ENCODE assay signal across 8 cellular contexts in genomic region chr4:139761461-139761860, GRCh38.
DNase-seq lines count a peak whose midpoint lies in the region; ATAC-seq, FAIRE-seq and TF ChIP-seq lines count a peak whose summit lies in the region.

No MANE protein-coding gene starts in this region.

- POLR2A ChIA-PET in GM12878 (lab: Charles Lee): no interaction called here

- SMC1A ChIA-PET in GM12878 (lab: Charles Lee; ENCODE audit: uncharacterized antibody, unreplicated experiment): interaction anchor here (0.5 to 0.9 kb wide), 2 partner anchors 19 to 512 kb away, joined by 3 read pairs; no protein-coding TSS in a partner anchor

- H3K79me2 ChIP-seq in GM12878 (ENCODE audit: control insufficient read depth, insufficient read depth, low read length): no peaks in the 10 kb centered on the region

- CTCF ChIA-PET in GM12878 (lab: Yijun Ruan, JAX): no interaction called here

- H3K9ac ChIP-seq in GM12878 (ENCODE audit: control insufficient read depth, insufficient read depth, low read length) (no peak overlapping the region), colonic mucosa (ENCODE audit: low read depth in 2 of 2, low read length in 2 of 2) (no peak overlapping the region)

- no peak for TF ChIP-seq POLR2A in GM12878 (IDR thresholded peaks at IDR 0.05; ENCODE audit: low read depth, low read length)

- intact Hi-C loops in GM12878 (cut with micrococcal nuclease; ENCODE audit: unreplicated experiment) (no loop called here), colonic mucosa (cut with DNase I) (no loop called here)

- BruUV-seq in GM12878 (replicated peaks; lab: Mats Ljungman, UMichigan): no TSS peak

- H3K4me1 ChIP-seq in GM12878 (ENCODE audit: control insufficient read depth, insufficient read depth, low read length) (no peaks in the 10 kb centered on the region), colonic mucosa (peaks cover 17% of the 10 kb centered on the region)

- no peaks in the 10 kb centered on the region for H3K9me3 ChIP-seq in GM12878 (replicated peaks; ENCODE audit: control insufficient read depth, insufficient read depth, low read length)
- no peaks in the 10 kb centered on the region for H3K9me3 ChIP-seq in colonic mucosa

- in situ Hi-C loops in GM12878 (cut with MboI): no loop called here

- RAD21 ChIA-PET in GM12878 (lab: Charles Lee; ENCODE audit: unreplicated experiment): interaction anchor here (0.8 kb wide), 1 partner anchor 108 kb away, joined by 3 read pairs; no protein-coding TSS in a partner anchor

- H3K4me3 ChIP-seq in GM12878 (no peak overlapping the region), colonic mucosa (no peak overlapping the region)

- TF ChIP-seq EP300 in GM12878 (IDR thresholded peaks at IDR 0.05; ENCODE audit: borderline replicate concordance in 1 of 2, control insufficient read depth in 1 of 2, low read depth in 2 of 2, low read length in 2 of 2): no peak

- H3K27ac ChIP-seq in GM12878 (ENCODE audit: control insufficient read depth, insufficient read depth) (no peak overlapping the region), colonic mucosa (no peak overlapping the region)

- no peak for FAIRE-seq in HTR-8/SVneo (lab: Jason Lieb, UNC)
- no peak for FAIRE-seq in GM12878 (lab: Jason Lieb, UNC)

- DNase-seq in HTR-8/SVneo (ENCODE audit: insufficient read length, low spot score): peak; percentile 41
- DNase-seq in GM12878 (ENCODE audit: low read depth, low spot score): no peak
- DNase-seq in renal cortical epithelial cell (ENCODE audit: low read depth): peak; percentile 49
- DNase-seq in colonic mucosa: no peak
- DNase-seq in T-helper 1 cell: no peak
- DNase-seq in NCI-H1048 (lab: John Stamatoyannopoulos, UW): no peak

- WGBS in GM12878 (ENCODE audit: insufficient coverage, insufficient replicate concordance, low lambda C conversion rate, missing lambda C conversion rate): 0% methylated on average over 4 of the region's 4 CpGs

- H3K36me3 ChIP-seq in GM12878 (ENCODE audit: control insufficient read depth in 2 of 2, insufficient read depth in 2 of 2, low read length in 1 of 2) (no peaks in the 10 kb centered on the region), colonic mucosa (no peaks in the 10 kb centered on the region)

- ATAC-seq in GM18861 (IDR thresholded peaks at IDR 0.05; ENCODE audit: unreplicated experiment) (peak; percentile 75), GM12878 (peak; percentile 73), HG02623 (IDR thresholded peaks at IDR 0.05; ENCODE audit: unreplicated experiment) (no peak)

- H3K27me3 ChIP-seq in GM12878 (replicated peaks in 1 of 2; ENCODE audit: control insufficient read depth in 2 of 2, insufficient read depth in 2 of 2, low read length in 1 of 2): peaks cover 1 to 2% of the 10 kb centered on the region in 2 experiments; a peak in 2 of 4 replicates
- no peaks in the 10 kb centered on the region for H3K27me3 ChIP-seq in colonic mucosa

- TF ChIP-seq CTCF in GM12878 (IDR thresholded peaks at IDR 0.05 in 2 of 3, conservative IDR thresholded peaks at IDR 0.05 in 1 of 3; ENCODE audit: control insufficient read depth in 2 of 3, extremely low read depth in 1 of 3, insufficient read depth in 1 of 3, low read depth in 3 of 3, low read length in 3 of 3): peak in 2 of 3 experiments; percentile 25 to 35; a peak in 2 of 6 replicates
- no peak for TF ChIP-seq CTCF in colonic mucosa (IDR thresholded peaks at IDR 0.05)

- peak; percentile 31 for TF ChIP-seq RAD21 in GM12878 (IDR thresholded peaks at IDR 0.05; ENCODE audit: insufficient read depth, low read depth, low read length)

- no peak overlapping the region for H2AFZ ChIP-seq in GM12878 (ENCODE audit: control insufficient read depth, low read depth, low read length)

- no peak overlapping the region for H3K4me2 ChIP-seq in GM12878 (ENCODE audit: control insufficient read depth, insufficient read depth)

- no peaks in the 10 kb centered on the region for H4K20me1 ChIP-seq in GM12878 (ENCODE audit: control insufficient read depth, insufficient read depth)

TF ChIP-seq in GM12878, 131 proteins besides CTCF, POLR2A, EP300 and RAD21:
- TF ChIP-seq POU2F2 (IDR thresholded peaks at IDR 0.05; ENCODE audit: borderline replicate concordance, low read depth, low read length): no peak; the same call in 2 of the 3 replicates
- no peak for TF ChIP-seq MEF2A (IDR thresholded peaks at IDR 0.05; ENCODE audit: insufficient read depth, low read depth, low read length)
- no peak for TF ChIP-seq POLR2AphosphoS5 (IDR thresholded peaks at IDR 0.05; ENCODE audit: low read length)
- no peak for TF ChIP-seq TBL1XR1 (IDR thresholded peaks at IDR 0.05; ENCODE audit: low read depth, low read length)
- TF ChIP-seq BACH1 (IDR thresholded peaks at IDR 0.05; ENCODE audit: borderline replicate concordance): no peak
- TF ChIP-seq RBBP5 (conservative IDR thresholded peaks at IDR 0.05): no peak

Comparison
In these comparisons a context has a peak if more than half of its experiments do, and no peak if none do; other contexts are left out.
1. DNase-seq: peak in HTR-8/SVneo (single experiment) and renal cortical epithelial cell (single experiment); none in GM12878 (single experiment), colonic mucosa (single experiment), T-helper 1 cell (0 of 5) and NCI-H1048 (single experiment).